Comparison of ENCODE assay signal across 9 cellular contexts in the genomic region with DNA sequence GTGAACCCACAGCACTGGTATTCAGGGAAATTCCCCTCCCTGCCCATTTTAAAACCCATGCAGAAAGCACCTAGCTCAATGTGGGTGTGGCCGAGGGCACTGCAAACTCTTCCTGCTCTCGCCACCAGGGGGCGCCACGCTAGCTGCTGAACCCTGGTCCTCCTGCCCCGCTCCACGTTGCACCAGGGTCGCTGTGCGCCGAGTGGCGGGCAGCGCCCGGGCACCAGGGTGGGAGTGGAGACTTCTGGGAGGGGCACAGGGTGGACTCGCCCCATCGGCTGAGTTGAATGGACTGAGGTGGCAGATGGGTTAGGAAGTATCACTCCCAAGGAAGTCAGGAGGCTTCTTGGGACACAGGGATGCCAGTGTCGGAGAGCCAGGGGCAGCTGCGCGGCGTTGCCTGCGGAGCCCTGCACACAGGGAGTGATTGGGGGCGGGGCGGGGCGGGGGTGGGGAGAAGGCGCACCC. TPM values are rescaled to one million over a fixed set of nuclear protein-coding genes. Genes with fewer than 3 reads are reported as not detected.
DNase-seq lines count a peak whose midpoint lies in the region; ATAC-seq, FAIRE-seq and TF ChIP-seq lines count a peak whose summit lies in the region.
"Had no signal": no experiment of that assay in that cellular context is flagged by ENCODE, and none has a peak within 500 bp of the region (broad histone marks: within the 10 kb centered on the region; RNA-seq: fewer than 3 reads in every experiment).

No MANE protein-coding gene starts in this region.

- H3K9me3 ChIP-seq in WERI-Rb-1 (ENCODE audit: severe bottlenecking): no peaks in the 10 kb centered on the region
- no peaks in the 10 kb centered on the region for H3K9me3 ChIP-seq in lower lobe of right lung

- H3K4me1 Mint-ChIP-seq in HFFc6 (ENCODE audit: low read depth): no peaks in the 10 kb centered on the region

- TF ChIP-seq POLR2A in GM12891 (IDR thresholded peaks at IDR 0.05; ENCODE audit: low read depth, low read length): no peak

- peak; percentile 72 for FAIRE-seq in GM12891 (lab: Jason Lieb, UNC)
- FAIRE-seq: frontal cortex had no signal

- in situ Hi-C loops in T47D (cut with HindIII; ENCODE audit: low pct_unique_long_range_greater_than_20kb, low sequenced_read_pairs): no loop called here

- H3K27ac ChIP-seq in WERI-Rb-1 (no peak overlapping the region), lower lobe of right lung (no peak overlapping the region)

- H3K4me3 ChIP-seq in WERI-Rb-1 (ENCODE audit: low read depth, low read length) (no peak overlapping the region; the same call in 1 of the 2 replicates), lower lobe of right lung (no peak overlapping the region)

- peak; percentile 83 for DNase-seq in GM12891 (ENCODE audit: insufficient read length, low spot score)
- DNase-seq in HFFc6: peak; percentile 20
- peak; percentile 5 for DNase-seq in NCI-H1417 treated with DMSO at 0.1 percent for 48 hours (lab: John Stamatoyannopoulos, UW)
- DNase-seq in WERI-Rb-1: peak; percentile 77
- DNase-seq in T47D (ENCODE audit: low read depth in 1 of 2, low spot score in 1 of 2): peak; percentile 75 to 83
- peak; percentile 68 for DNase-seq in lower lobe of right lung
- peak; percentile 88 for DNase-seq in stimulated activated CD8-positive, alpha-beta memory T cell treated with anti-CD3 and anti-CD28 coated beads, Interleukin-4, amount 100 ng/mL, for 48 hours
- DNase-seq in midbrain (lab: John Stamatoyannopoulos, UW): no peak

- H3K9me3 Mint-ChIP-seq in HFFc6: no peaks in the 10 kb centered on the region

- intact Hi-C loops in lower lobe of right lung (cut with DNase I): no loop called here

- no peaks in the 10 kb centered on the region for H3K4me1 ChIP-seq in lower lobe of right lung

- H3K27me3 Mint-ChIP-seq in HFFc6 (ENCODE audit: insufficient read depth): peaks cover 21% of the 10 kb centered on the region

- TF ChIP-seq CTCF in HFFc6 (IDR thresholded peaks at IDR 0.05) (peak; percentile 93), WERI-Rb-1 (IDR thresholded peaks at IDR 0.05; ENCODE audit: low read depth, low read length) (peak; percentile 97), lower lobe of right lung (IDR thresholded peaks at IDR 0.05) (peak; percentile 77)

- peak; percentile 72 to 74 for ATAC-seq in lower lobe of right lung

- no peaks in the 10 kb centered on the region for H3K36me3 Mint-ChIP-seq in HFFc6 (ENCODE audit: low read depth)

- H3K27ac Mint-ChIP-seq in HFFc6: no peak overlapping the region

- H3K36me3 ChIP-seq in WERI-Rb-1 (no peaks in the 10 kb centered on the region), lower lobe of right lung (no peaks in the 10 kb centered on the region)

- peaks cover 5% of the 10 kb centered on the region for H3K27me3 ChIP-seq in WERI-Rb-1 (ENCODE audit: insufficient read depth, low read depth, severe bottlenecking)
- H3K27me3 ChIP-seq in lower lobe of right lung (ENCODE audit: low read depth): peaks cover 11% of the 10 kb centered on the region

- H3K4me3 Mint-ChIP-seq in HFFc6: no peak overlapping the region

TF ChIP-seq in GM12891, 5 proteins besides CTCF, POLR2A, EP300 and RAD21:
- TF ChIP-seq TAF1 (IDR thresholded peaks at IDR 0.05; ENCODE audit: low read depth, low read length) (no peak), SPI1 (IDR thresholded peaks at IDR 0.05; ENCODE audit: low read depth, low read length) (no peak), POU2F2 (IDR thresholded peaks at IDR 0.05; ENCODE audit: low read depth, low read length) (no peak), POLR2AphosphoS5 (IDR thresholded peaks at IDR 0.05; ENCODE audit: low read depth, low read length) (no peak), PAX5 (IDR thresholded peaks at IDR 0.05; ENCODE audit: insufficient read depth, low read length, severe bottlenecking) (no peak)
TF ChIP-seq in GM12891: peak in this region for 0.

RNA-seq across cellular contexts. Expression of gene BCL11B, which starts 48.1 kb away (rescaled TPM):
- 0.14 TPM for polyA plus RNA-seq in GM12891 (2012; ENCODE audit: low read depth, missing spikeins)
- under 1 TPM in 4 of 6 experiments, not detected in 2; 0.06 to 0.14 (median 0.10) TPM for total RNA-seq in HFFc6 (2021; fragmentation: NEBNext Ultra II Directional; extraction: Animal tissue kit (Norgen Biotek cat#: 25700))
- total RNA-seq in lower lobe of right lung: 2.3 TPM
